ENCODE assay signal across 1 cellular context in genomic region chr22:38700789-38701628, GRCh38.
A peak's percentile ranks its signal among the peaks of the same experiment; 100 is the strongest.
TF ChIP-seq lines count a peak whose summit lies in the region.

Gene JOSD1, minus strand, starts transcription at chr22:38700943. Its CDS starts 956 bp downstream, at chr22:38699987.

TF ChIP-seq in HepG2, 621 proteins besides CTCF, POLR2A, EP300 and RAD21 (continued from another document and continues in another):
- TF ChIP-seq ZNF704 (CRISPR knock-in tag; IDR thresholded peaks at IDR 0.05; ENCODE audit: borderline replicate concordance) (no peak; the same call in 1 of the 2 replicates), ZNF766 (CRISPR knock-in tag; IDR thresholded peaks at IDR 0.05; ENCODE audit: borderline replicate concordance) (no peak; the same call in 1 of the 2 replicates), PRDM15 (CRISPR knock-in tag; IDR thresholded peaks at IDR 0.05) (peak; percentile 35; the same call in 1 of the 2 replicates), MYNN (CRISPR knock-in tag; IDR thresholded peaks at IDR 0.05; ENCODE audit: low read depth) (no peak), ZBTB7A (CRISPR knock-in tag; IDR thresholded peaks at IDR 0.05) (no peak), ZNF562 (CRISPR knock-in tag; IDR thresholded peaks at IDR 0.05; ENCODE audit: borderline replicate concordance) (no peak), SRSF9 (IDR thresholded peaks at IDR 0.05; ENCODE audit: borderline replicate concordance, insufficient read depth, low read depth, low read length, poor library complexity, severe bottlenecking) (no peak), SRY (CRISPR knock-in tag; IDR thresholded peaks at IDR 0.05) (peak; percentile 95), ZBTB33 (CRISPR knock-in tag; IDR thresholded peaks at IDR 0.05) (no peak; the same call in 1 of the 2 replicates), HDAC2 (CRISPR knock-in tag; IDR thresholded peaks at IDR 0.05) (peak; percentile 17; the same call in 1 of the 2 replicates), SSRP1 (CRISPR knock-in tag; IDR thresholded peaks at IDR 0.05) (no peak), CBX1 (IDR thresholded peaks at IDR 0.05; ENCODE audit: low read depth) (peak; percentile 28), ARNT2 (CRISPR knock-in tag; IDR thresholded peaks at IDR 0.05; ENCODE audit: low read depth) (peak; percentile 92), ZNF337 (CRISPR knock-in tag; IDR thresholded peaks at IDR 0.05; ENCODE audit: borderline replicate concordance, low read depth) (no peak), ZNF407 (CRISPR knock-in tag; IDR thresholded peaks at IDR 0.05; ENCODE audit: not compliant biosample characterization) (peak; percentile 47), ZNF446 (CRISPR knock-in tag; IDR thresholded peaks at IDR 0.05) (no peak; the same call in 1 of the 2 replicates), MXI1 (IDR thresholded peaks at IDR 0.05; ENCODE audit: borderline replicate concordance, low read depth, low read length) (peak; percentile 63; the same call in 1 of the 3 replicates), ZNF513 (CRISPR knock-in tag; conservative IDR thresholded peaks at IDR 0.05) (peak; percentile 28; the same call in 1 of the 2 replicates), TAF1 (CRISPR knock-in tag; IDR thresholded peaks at IDR 0.05) (peak; percentile 57), FOXC1 (CRISPR knock-in tag; IDR thresholded peaks at IDR 0.05; ENCODE audit: borderline replicate concordance) (peak; percentile 82; the same call in 1 of the 2 replicates), KDM6A (CRISPR knock-in tag; IDR thresholded peaks at IDR 0.05; ENCODE audit: low read depth) (no peak), ZNF558 (CRISPR knock-in tag; IDR thresholded peaks at IDR 0.05; ENCODE audit: borderline replicate concordance) (peak; percentile 88; the same call in 1 of the 2 replicates), ZMAT5 (CRISPR knock-in tag; IDR thresholded peaks at IDR 0.05; ENCODE audit: borderline replicate concordance, low read depth) (no peak), CEBPZ (IDR thresholded peaks at IDR 0.05; ENCODE audit: low read length) (no peak), SKI (IDR thresholded peaks at IDR 0.05; ENCODE audit: partially characterized antibody) (peak; percentile 62), ZNF607 (CRISPR knock-in tag; IDR thresholded peaks at IDR 0.05; ENCODE audit: borderline replicate concordance) (peak; percentile 57; the same call in 1 of the 2 replicates), CREB1 (IDR thresholded peaks at IDR 0.05) (peak; percentile 99), CREB1 (CRISPR knock-in tag; IDR thresholded peaks at IDR 0.05) (peak; percentile 90), SIX1 (CRISPR knock-in tag; IDR thresholded peaks at IDR 0.05; ENCODE audit: borderline replicate concordance) (no peak), ZNF331 (CRISPR knock-in tag; IDR thresholded peaks at IDR 0.05) (peak; percentile 66), ZNF124 (CRISPR knock-in tag; IDR thresholded peaks at IDR 0.05) (peak; percentile 33; the same call in 1 of the 2 replicates), CREBL2 (CRISPR knock-in tag; IDR thresholded peaks at IDR 0.05; ENCODE audit: borderline replicate concordance) (no peak), HNRNPUL1 (IDR thresholded peaks at IDR 0.05; ENCODE audit: low read depth, low read length) (no peak), ZNF496 (CRISPR knock-in tag; IDR thresholded peaks at IDR 0.05; ENCODE audit: insufficient replicate concordance) (no peak), ZFP36L1 (CRISPR knock-in tag; IDR thresholded peaks at IDR 0.05) (no peak), ZNF350 (CRISPR knock-in tag; IDR thresholded peaks at IDR 0.05; ENCODE audit: borderline replicate concordance, low read depth) (no peak; the same call in 1 of the 2 replicates), HOXD1 (CRISPR knock-in tag; IDR thresholded peaks at IDR 0.05) (peak; percentile 52), ZNF678 (CRISPR knock-in tag; IDR thresholded peaks at IDR 0.05) (no peak), TBP (CRISPR knock-in tag; IDR thresholded peaks at IDR 0.05) (no peak), ZFX (CRISPR knock-in tag; IDR thresholded peaks at IDR 0.05; ENCODE audit: low read depth) (peak; percentile 73)
